ENCODE assay signal across 8 cellular contexts in the genomic region with DNA sequence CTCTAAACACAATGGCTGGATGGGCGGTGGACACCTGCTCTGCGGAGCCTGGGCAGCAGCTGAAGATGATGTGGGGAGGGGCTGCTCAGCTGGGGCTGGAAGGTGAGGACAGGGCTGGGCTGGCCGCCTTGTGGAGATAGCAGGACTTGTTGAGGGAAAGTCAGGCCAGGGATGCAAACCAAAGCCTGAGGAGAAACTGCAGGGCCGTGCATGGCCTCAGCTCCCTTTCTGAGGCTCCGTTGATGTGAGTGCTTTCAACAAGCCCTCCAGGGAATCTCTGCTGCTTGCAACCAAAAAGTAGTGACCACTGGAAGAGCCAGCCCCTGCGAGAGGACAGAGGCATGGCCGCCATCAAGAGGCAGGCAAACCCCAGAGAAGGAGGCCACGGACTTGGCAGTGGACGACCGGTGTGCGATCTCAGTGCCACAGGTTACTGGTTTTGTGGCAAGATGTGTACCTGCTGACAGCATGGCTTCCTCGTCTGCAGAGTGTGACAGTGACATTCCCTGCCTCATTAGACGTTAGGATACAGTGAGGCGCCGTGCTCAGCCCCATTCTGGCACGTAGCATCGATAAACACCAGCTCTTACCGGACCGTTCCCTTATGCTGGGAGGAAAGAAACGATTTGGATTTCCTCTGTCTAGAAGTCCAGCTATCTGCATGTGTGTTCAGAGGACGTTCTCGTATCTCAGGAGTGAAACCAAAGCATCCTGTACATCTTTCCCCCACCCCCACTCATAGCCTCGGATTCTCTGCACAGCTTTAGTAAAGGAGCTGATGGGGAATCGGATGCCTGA. TPM values are rescaled to one million over a fixed set of nuclear protein-coding genes. Genes with fewer than 3 reads are reported as not detected.
DNase-seq lines count a peak whose midpoint lies in the region; ATAC-seq and TF ChIP-seq lines count a peak whose summit lies in the region.

No MANE protein-coding gene starts in this region.

- DNase-seq in WERI-Rb-1: peak; percentile 29
- DNase-seq in smooth muscle cell (lab: John Stamatoyannopoulos, UW; ENCODE audit: unreplicated experiment): no peak
- no peak for DNase-seq in NOMO-1 treated with dmso at 0.1 percent for 144 hours (lab: John Stamatoyannopoulos, UW; ENCODE audit: unreplicated experiment)
- DNase-seq in cortex of kidney (lab: John Stamatoyannopoulos, UW): no peak

- no peak for ATAC-seq in gastroesophageal sphincter
- ATAC-seq in HG02884 (IDR thresholded peaks at IDR 0.05; ENCODE audit: unreplicated experiment): no peak
- no peak for ATAC-seq in GM21390 (IDR thresholded peaks at IDR 0.05; ENCODE audit: unreplicated experiment)

- H3K36me3 ChIP-seq in HUES48 (ENCODE audit: control insufficient read depth, insufficient read depth, low read length): no peaks in the 10 kb centered on the region
- H3K36me3 ChIP-seq in WERI-Rb-1: no peaks in the 10 kb centered on the region
- peaks cover 0 to 4% of the 10 kb centered on the region in 2 donors for H3K36me3 ChIP-seq in gastroesophageal sphincter
- H3K36me3 ChIP-seq in smooth muscle cell (ENCODE audit: low read depth): no peaks in the 10 kb centered on the region

- no peaks in the 10 kb centered on the region for H3F3A ChIP-seq in smooth muscle cell (ENCODE audit: low read depth)

- H3K27me3 ChIP-seq in HUES48 (ENCODE audit: control insufficient read depth, insufficient read depth, low read length) (peaks cover 15% of the 10 kb centered on the region), WERI-Rb-1 (ENCODE audit: insufficient read depth, low read depth, severe bottlenecking) (no peaks in the 10 kb centered on the region), gastroesophageal sphincter (no peaks in the 10 kb centered on the region), smooth muscle cell (ENCODE audit: low read depth) (no peaks in the 10 kb centered on the region)

- H2AFZ ChIP-seq in smooth muscle cell (ENCODE audit: low read depth): peak overlapping the region; percentile 86

- TF ChIP-seq CTCF in WERI-Rb-1 (IDR thresholded peaks at IDR 0.05; ENCODE audit: low read depth, low read length) (peak; percentile 23; the same call in 1 of the 2 replicates), gastroesophageal sphincter (IDR thresholded peaks at IDR 0.05) (no peak), smooth muscle cell (IDR thresholded peaks at IDR 0.05; ENCODE audit: borderline replicate concordance, insufficient read depth, poor library complexity, severe bottlenecking) (no peak)

- H3K4me3 ChIP-seq in HUES48 (ENCODE audit: low read depth, low read length) (peak overlapping the region; percentile 48), WERI-Rb-1 (ENCODE audit: low read depth, low read length) (peak overlapping the region; percentile 53), gastroesophageal sphincter (peak overlapping the region; percentile 21 to 55), smooth muscle cell (peak overlapping the region; percentile 51)

- 37 to 41% methylated on average over 11 to 13 of the region's 24 CpGs for WGBS in gastroesophageal sphincter (ENCODE audit: low coverage in 1 of 2), 2 donors
- 85% methylated on average over 24 of the region's 24 CpGs for WGBS in smooth muscle cell (ENCODE audit: low lambda C conversion rate)

- no peak for TF ChIP-seq EP300 in gastroesophageal sphincter (IDR thresholded peaks at IDR 0.05)

- H4K20me1 ChIP-seq in smooth muscle cell (ENCODE audit: low read depth): no peaks in the 10 kb centered on the region

- H3K27ac ChIP-seq in HUES48 (ENCODE audit: low read depth, low read length) (no peak overlapping the region), WERI-Rb-1 (no peak overlapping the region), gastroesophageal sphincter (peak overlapping the region in 3 of 4 donors; percentile 79 to 86 (median 85)), smooth muscle cell (ENCODE audit: low read depth) (no peak overlapping the region)

- no peaks in the 10 kb centered on the region for H3K79me2 ChIP-seq in smooth muscle cell (ENCODE audit: low read depth)

- H3K4me1 ChIP-seq in HUES48 (ENCODE audit: control insufficient read depth, insufficient read depth, low read length): no peaks in the 10 kb centered on the region; the same call in 1 of the 2 replicates
- peaks cover 0 to 24% (median 5%) of the 10 kb centered on the region in 3 donors for H3K4me1 ChIP-seq in gastroesophageal sphincter
- H3K4me1 ChIP-seq in smooth muscle cell (ENCODE audit: low read depth): peaks cover 4% of the 10 kb centered on the region

- H3K4me2 ChIP-seq in smooth muscle cell: peak overlapping the region; percentile 83

- H3K9ac ChIP-seq in HUES48 (ENCODE audit: low read depth, low read length): no peak overlapping the region
- H3K9ac ChIP-seq in smooth muscle cell (ENCODE audit: low read depth): no peak overlapping the region

- no peak for TF ChIP-seq POLR2A in gastroesophageal sphincter (IDR thresholded peaks at IDR 0.05)

- H3K9me3 ChIP-seq in HUES48 (ENCODE audit: control insufficient read depth, insufficient read depth, low read length) (no peaks in the 10 kb centered on the region), WERI-Rb-1 (ENCODE audit: severe bottlenecking) (no peaks in the 10 kb centered on the region), gastroesophageal sphincter (no peaks in the 10 kb centered on the region), smooth muscle cell (replicated peaks; ENCODE audit: low read depth) (no peaks in the 10 kb centered on the region)

RNA-seq across cellular contexts. Expression of a gene that starts 37.9 kb away (rescaled TPM):
- total RNA-seq in gastroesophageal sphincter: 10 to 100 TPM; 14.3 to 31.9 (median 16.8) TPM
- 33.9 and 55.9 TPM in 2 replicates for total RNA-seq in smooth muscle cell
- polyA plus RNA-seq in smooth muscle cell: 21.3 and 23.2 TPM in 2 replicates

RNA-seq across cellular contexts. Expression of a gene that starts 38.0 kb away (rescaled TPM):
- 1 to 10 TPM in 3 of 4 donors, under 1 TPM in 1; 0.74 to 3.1 (median 1.4) TPM for total RNA-seq in gastroesophageal sphincter
- 1.2 and 2.1 TPM in 2 replicates for total RNA-seq in smooth muscle cell
- polyA plus RNA-seq in smooth muscle cell: 0.89 and 1.1 TPM in 2 replicates

Comparison
In these comparisons a context has a peak if more than half of its experiments do, and no peak if none do; other contexts are left out.
1. H3K27ac ChIP-seq: peak in gastroesophageal sphincter (3 of 4); none in HUES48 (single experiment), WERI-Rb-1 (single experiment) and smooth muscle cell (single experiment).
2. Peak in every context shown above with its lines, with median percentiles within 50 percentile points of each other: H3K4me3 ChIP-seq.